ENCODE assay signal across 20 cellular contexts in the genomic region with DNA sequence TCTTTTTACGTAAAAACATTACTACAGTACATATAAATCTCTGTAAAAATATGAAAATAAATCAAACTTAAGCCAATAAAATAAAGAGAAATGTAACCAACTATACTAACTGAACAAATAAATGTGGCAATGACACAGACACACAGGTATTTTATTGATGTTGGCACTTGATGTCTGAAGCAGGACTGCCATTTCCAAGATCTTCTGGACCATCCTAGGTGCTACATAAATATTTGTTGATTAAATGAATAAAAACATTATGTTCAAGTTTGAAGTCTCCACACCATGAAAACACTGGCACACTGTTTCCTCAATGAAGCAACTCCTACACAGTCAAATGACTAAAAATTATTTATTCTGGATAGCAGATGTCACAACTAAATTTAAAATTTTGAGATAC.
A peak's percentile ranks its signal among the peaks of the same experiment; 100 is the strongest.
DNase-seq lines count a peak whose midpoint lies in the region; ATAC-seq, FAIRE-seq and TF ChIP-seq lines count a peak whose summit lies in the region.
"Had no signal": no experiment of that assay in that cellular context is flagged by ENCODE, and none has a peak within 500 bp of the region (broad histone marks: within the 10 kb centered on the region; RNA-seq: fewer than 3 reads in every experiment).

No MANE protein-coding gene starts in this region.

- TF ChIP-seq CTCF in A549 (IDR thresholded peaks at IDR 0.05) = no peak
- no peak for TF ChIP-seq CTCF in colonic mucosa (IDR thresholded peaks at IDR 0.05)

- 89% methylated on average over 1 of the region's 1 CpG for WGBS in A549 (ENCODE audit: missing lambda C conversion rate)

- ATAC-seq in A549 (no peak), left lobe of liver (peak; percentile 17), GM19467 (IDR thresholded peaks at IDR 0.05; ENCODE audit: unreplicated experiment) (no peak)

- TF ChIP-seq POLR2A in A549 (IDR thresholded peaks at IDR 0.05; ENCODE audit: low read length) = no peak

- H3K4me3 ChIP-seq in A549 (no peak overlapping the region), colonic mucosa (no peak overlapping the region)
- H3K4me3 ChIP-seq: HAP-1 had no signal

- TF ChIP-seq RAD21 in A549 (conservative IDR thresholded peaks at IDR 0.05 in 1 of 2, IDR thresholded peaks at IDR 0.05 in 1 of 2) = no peak

- no peaks in the 10 kb centered on the region for H3K27me3 ChIP-seq in colonic mucosa

- H3K36me3 ChIP-seq in colonic mucosa = peaks cover 3% of the 10 kb centered on the region

- no peaks in the 10 kb centered on the region for H3K9me3 ChIP-seq in A549
- H3K9me3 ChIP-seq in colonic mucosa = no peaks in the 10 kb centered on the region
- H3K9me3 ChIP-seq: HAP-1 had no signal

- POLR2A ChIA-PET in A549 (lab: Yijun Ruan, JAX) = no interaction called here

- H3K4me2 ChIP-seq in A549 = no peak overlapping the region

- CTCF ChIA-PET in A549 (lab: Yijun Ruan, JAX) = no interaction called here

- H3K4me1 ChIP-seq in A549 (peaks cover 5% of the 10 kb centered on the region; the same call in 1 of the 3 replicates), colonic mucosa (no peaks in the 10 kb centered on the region)
- H3K4me1 ChIP-seq: HAP-1 had no signal

- FAIRE-seq in A549 (lab: Jason Lieb, UNC) = peak; percentile 18
- FAIRE-seq: GM12891, GM18507, H54 had no signal

- no peak overlapping the region for H3K9ac ChIP-seq in colonic mucosa (ENCODE audit: low read depth in 2 of 2, low read length in 2 of 2)

- intact Hi-C loops in colonic mucosa (cut with DNase I) = no loop called here

- H3K27ac ChIP-seq in A549 = no peak overlapping the region
- H3K27ac ChIP-seq in colonic mucosa = no peak overlapping the region

- no peak for DNase-seq in A549 (ENCODE audit: low read depth in 1 of 2, low spot score in 1 of 2)
- peak; percentile 3 for DNase-seq in OCI-M1 (lab: John Stamatoyannopoulos, UW)
- no peak for DNase-seq in left lobe of liver (ENCODE audit: low spot score)
- no peak for DNase-seq in colonic mucosa
- DNase-seq in activated CD8-positive, alpha-beta memory T cell treated with anti-CD3 and anti-CD28 coated beads, Interleukin-2, amount 50 U/mL, for 4 hours = no peak
- DNase-seq: 8988T; C1 segment of cervical spinal cord; Calu3; CD4-positive, alpha-beta memory T cell; COR-L47; DMS53; DMS79 treated with DMSO at 0.1 percent for 48 hours; GF-D8; GOT3; HFFc6 had no signal

- TF ChIP-seq EP300 in A549 (IDR thresholded peaks at IDR 0.05) = no peak

TF ChIP-seq in A549, 52 proteins besides CTCF, POLR2A, EP300 and RAD21:
- TF ChIP-seq, protein P1, sequence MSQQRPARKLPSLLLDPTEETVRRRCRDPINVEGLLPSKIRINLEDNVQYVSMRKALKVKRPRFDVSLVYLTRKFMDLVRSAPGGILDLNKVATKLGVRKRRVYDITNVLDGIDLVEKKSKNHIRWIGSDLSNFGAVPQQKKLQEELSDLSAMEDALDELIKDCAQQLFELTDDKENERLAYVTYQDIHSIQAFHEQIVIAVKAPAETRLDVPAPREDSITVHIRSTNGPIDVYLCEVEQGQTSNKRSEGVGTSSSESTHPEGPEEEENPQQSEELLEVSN (IDR thresholded peaks at IDR 0.05; ENCODE audit: borderline replicate concordance, low read depth) = no peak
- no peak for TF ChIP-seq CHD4 (IDR thresholded peaks at IDR 0.05; ENCODE audit: borderline replicate concordance)
